8 cellular contexts compared by ENCODE assay signal in genomic region chr2:173027181-173028128, GRCh38. TPM values are rescaled to one million over a fixed set of nuclear protein-coding genes. Genes with fewer than 3 reads are reported as not detected.
DNase-seq lines count a peak whose midpoint lies in the region; ATAC-seq and TF ChIP-seq lines count a peak whose summit lies in the region.

No MANE protein-coding gene starts in this region.

- H3K36me3 ChIP-seq in neuronal stem cell (replicated peaks in 1 of 2; ENCODE audit: control insufficient read depth in 2 of 2, insufficient read depth in 2 of 2, low read length in 2 of 2) (no peaks in the 10 kb centered on the region), stomach (no peaks in the 10 kb centered on the region)

- no peak overlapping the region for H3K4me3 ChIP-seq in LNCaP clone FGC (ENCODE audit: low read depth, low read length)
- H3K4me3 ChIP-seq in foreskin fibroblast (ENCODE audit: low read depth in 1 of 2, low read length in 2 of 2) = no peak overlapping the region
- H3K4me3 ChIP-seq in neuronal stem cell (ENCODE audit: low read length in 2 of 2) = no peak overlapping the region
- H3K4me3 ChIP-seq in stomach = no peak overlapping the region

- TF ChIP-seq POLR2A in stomach (IDR thresholded peaks at IDR 0.05) = no peak

- no peak overlapping the region for H2BK15ac ChIP-seq in neuronal stem cell (ENCODE audit: low read length)

- WGBS in neuronal stem cell (ENCODE audit: extremely low coverage in 2 of 2, insufficient read length in 2 of 2, insufficient replicate concordance in 1 of 2), 2 donors = no CpG with 5 or more reads among the region's 8 CpGs
- WGBS in stomach, 5 donors = 20 to 26% (median 23%) methylated on average over 8 of the region's 8 CpGs

- DNase-seq in A172 (ENCODE audit: low spot score) (peak; percentile 79), LNCaP clone FGC (ENCODE audit: low read depth) (peak; percentile 69), RPMI8226 (peak; percentile 82), foreskin fibroblast (peak; percentile 80 to 96), neuronal stem cell (ENCODE audit: low spot score) (peak; percentile 89), stomach (peak; percentile 89)

- H3K4me3 Mint-ChIP-seq in activated T-helper 17 cell treated with anti-CD3 and anti-CD28 coated beads, Interleukin-2, amount 50 U/mL, for 72 hours = no peak overlapping the region

- no peak overlapping the region for H3K14ac ChIP-seq in neuronal stem cell (ENCODE audit: low read length)

- H3K4me2 ChIP-seq in neuronal stem cell (ENCODE audit: insufficient read depth, low read length, poor library complexity, severe bottlenecking) = no peak overlapping the region

- H3K36me3 Mint-ChIP-seq in activated T-helper 17 cell treated with anti-CD3 and anti-CD28 coated beads, Interleukin-2, amount 50 U/mL, for 72 hours (ENCODE audit: low read depth) = no peaks in the 10 kb centered on the region

- peaks cover 1 to 3% of the 10 kb centered on the region in 2 donors for H3K4me1 ChIP-seq in neuronal stem cell (ENCODE audit: control insufficient read depth in 2 of 2, insufficient read depth in 1 of 2, low read depth in 1 of 2, low read length in 2 of 2)
- H3K4me1 ChIP-seq in stomach = peaks cover 0 to 24% (median 19%) of the 10 kb centered on the region in 4 donors

- peak; percentile 69 for ATAC-seq in GM18517 (IDR thresholded peaks at IDR 0.05; ENCODE audit: unreplicated experiment)
- ATAC-seq in activated T-helper 17 cell treated with anti-CD3 and anti-CD28 coated beads, Interleukin-2, amount 50 U/mL, for 72 hours (replicated peaks) = peak; percentile 44

- peaks cover 5% of the 10 kb centered on the region for H3K4me1 Mint-ChIP-seq in activated T-helper 17 cell treated with anti-CD3 and anti-CD28 coated beads, Interleukin-2, amount 50 U/mL, for 72 hours

- peaks cover 26% of the 10 kb centered on the region for H3K27me3 Mint-ChIP-seq in activated T-helper 17 cell treated with anti-CD3 and anti-CD28 coated beads, Interleukin-2, amount 50 U/mL, for 72 hours

- H3K23ac ChIP-seq in neuronal stem cell (ENCODE audit: low read depth, low read length, poor library complexity) = no peak overlapping the region

- no peak overlapping the region for H3K27ac ChIP-seq in neuronal stem cell (replicated peaks; ENCODE audit: low read length)
- peak overlapping the region in 4 of 5 donors; percentile 29 to 79 (median 47) for H3K27ac ChIP-seq in stomach

- H4K91ac ChIP-seq in neuronal stem cell (ENCODE audit: low read depth, low read length, poor library complexity) = no peak overlapping the region

- intact Hi-C loops in stomach (cut with DNase I; ENCODE audit: low total_unique reads) = loop anchor here (5.0 kb wide), 1 partner anchor 185 kb away; no protein-coding TSS in a partner anchor

- no peak overlapping the region for H3K18ac ChIP-seq in neuronal stem cell (ENCODE audit: low read length)

- no peak overlapping the region for H2AK5ac ChIP-seq in neuronal stem cell (ENCODE audit: low read depth, low read length)

- H3K9ac ChIP-seq in neuronal stem cell (ENCODE audit: low read depth, low read length, poor library complexity) = no peak overlapping the region

- H4K8ac ChIP-seq in neuronal stem cell (ENCODE audit: low read depth, low read length) = no peak overlapping the region

- H2AFZ ChIP-seq in neuronal stem cell (ENCODE audit: low read length) = peak overlapping the region; percentile 64

- TF ChIP-seq CTCF in LNCaP clone FGC (IDR thresholded peaks at IDR 0.05; ENCODE audit: control insufficient read depth, extremely low read depth, insufficient read depth) = peak; percentile 94
- TF ChIP-seq CTCF in foreskin fibroblast (IDR thresholded peaks at IDR 0.05; ENCODE audit: low read depth, low read length) = peak; percentile 78
- peak in 5 of 7 experiments; percentile 80 to 95 (median 91) for TF ChIP-seq CTCF in stomach (IDR thresholded peaks at IDR 0.05)

- H3K79me1 ChIP-seq in neuronal stem cell (ENCODE audit: low read depth, low read length) = no peaks in the 10 kb centered on the region

- H3K4ac ChIP-seq in neuronal stem cell (ENCODE audit: low read length) = no peak overlapping the region

- no peaks in the 10 kb centered on the region for H3K27me3 ChIP-seq in neuronal stem cell (ENCODE audit: control insufficient read depth in 3 of 3, insufficient read depth in 3 of 3, low read depth in 1 of 3, low read length in 3 of 3)
- H3K27me3 ChIP-seq in stomach = no peaks in the 10 kb centered on the region

- H2BK120ac ChIP-seq in neuronal stem cell (ENCODE audit: low read depth, low read length) = no peak overlapping the region

- no peak for TF ChIP-seq EP300 in stomach (IDR thresholded peaks at IDR 0.05)

- no peaks in the 10 kb centered on the region for H3K9me3 Mint-ChIP-seq in activated T-helper 17 cell treated with anti-CD3 and anti-CD28 coated beads, Interleukin-2, amount 50 U/mL, for 72 hours

- no peak overlapping the region for H3K27ac Mint-ChIP-seq in activated T-helper 17 cell treated with anti-CD3 and anti-CD28 coated beads, Interleukin-2, amount 50 U/mL, for 72 hours

- no peak overlapping the region for H2BK12ac ChIP-seq in neuronal stem cell (ENCODE audit: low read length)

- no peak overlapping the region for H2BK5ac ChIP-seq in neuronal stem cell (ENCODE audit: low read length)

- H3K9me3 ChIP-seq in neuronal stem cell (replicated peaks in 1 of 2; ENCODE audit: control insufficient read depth in 2 of 2, insufficient read depth in 1 of 2, low read depth in 1 of 2, low read length in 2 of 2) = no peaks in the 10 kb centered on the region
- no peaks in the 10 kb centered on the region for H3K9me3 ChIP-seq in stomach

RNA-seq across cellular contexts. Expression of gene MAP3K20, which starts 48.2 kb away (rescaled TPM):
- total RNA-seq in A172 (2014; rRNA removed; shearing (Covaris generic)) = 43.2 and 51.4 TPM in 2 replicates
- total RNA-seq in activated T-helper 17 cell treated with anti-CD3 and anti-CD28 coated beads, Interleukin-2, amount 50 U/mL, for 72 hours = 10 to 100 TPM; 11.9 to 21.9 TPM
- 11.2 TPM for polyA plus RNA-seq in neuronal stem cell (2013, experiment 1 of 2)
- polyA plus RNA-seq in neuronal stem cell (2013, experiment 2 of 2) = 11.8 TPM
- 100 to 1,000 TPM in 3 of 5 donors, 10 to 100 TPM in 1, 1 to 10 TPM in 1; 9.3 to 180 (median 107) TPM for total RNA-seq in stomach
- polyA plus RNA-seq in stomach = 10 to 100 TPM; 13.4 to 24.4 (median 14.7) TPM
